In the genomic region with DNA sequence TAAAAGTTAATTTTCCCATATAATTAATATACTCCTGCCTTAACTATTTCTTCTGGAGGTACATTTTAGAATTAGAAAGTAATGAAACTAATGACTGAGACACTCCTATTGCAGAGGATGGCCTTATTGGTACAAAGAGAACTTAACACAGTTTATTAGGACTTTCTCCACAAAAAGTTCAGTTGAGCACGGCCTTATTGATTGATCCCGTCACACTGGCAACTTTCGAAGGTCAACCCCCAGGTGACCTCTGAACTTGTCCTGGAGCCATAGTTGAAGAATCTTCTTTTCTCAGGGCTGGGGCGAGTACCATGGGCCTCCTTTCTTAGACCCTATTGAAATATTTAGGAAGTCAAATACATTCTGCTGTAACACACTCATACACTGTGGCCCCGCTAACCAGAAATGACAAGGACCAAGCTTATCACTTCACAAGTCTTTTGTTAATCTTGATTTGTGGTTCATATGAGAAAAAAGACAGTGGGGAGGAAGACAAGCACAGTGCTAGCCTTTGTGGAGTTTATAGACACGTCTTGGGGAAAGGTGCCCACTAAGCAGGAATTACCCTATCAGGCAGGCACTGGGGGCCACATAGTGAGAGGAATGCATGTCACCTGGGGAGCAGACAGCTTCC, we compare ENCODE assay signal across 19 cellular contexts. TPM values are rescaled to one million over a fixed set of nuclear protein-coding genes. Genes with fewer than 3 reads are reported as not detected.
DNase-seq lines count a peak whose midpoint lies in the region; ATAC-seq and TF ChIP-seq lines count a peak whose summit lies in the region.
"Had no signal": no experiment of that assay in that cellular context is flagged by ENCODE, and none has a peak within 500 bp of the region (broad histone marks: within the 10 kb centered on the region; RNA-seq: fewer than 3 reads in every experiment).

No MANE protein-coding gene starts in this region.

- H3K9me3 ChIP-seq in endodermal cell (ENCODE audit: control insufficient read depth, low read length), result no peaks in the 10 kb centered on the region
- no peaks in the 10 kb centered on the region for H3K9me3 ChIP-seq in right lobe of liver

- no peaks in the 10 kb centered on the region for H3F3A ChIP-seq in GM23338 (replicated peaks; ENCODE audit: low read depth)

- no peak overlapping the region for H3K4me2 ChIP-seq in GM23338
- H3K4me2 ChIP-seq: BLaER1 treated with 17β-estradiol and CSF1 and Interleukin-3, amounts not matched to agents 10 nM and 100 nM had no signal

- no peaks in the 10 kb centered on the region for H3K9me2 ChIP-seq in GM23338 (ENCODE audit: insufficient read depth)

- H3K9me3 Mint-ChIP-seq in GM23338 (no peaks in the 10 kb centered on the region), endodermal cell (no peaks in the 10 kb centered on the region)
- no peaks in the 10 kb centered on the region for H3K9me3 Mint-ChIP-seq in stimulated activated effector memory CD8-positive, alpha-beta T cell treated with anti-CD3 and anti-CD28 coated beads, Interleukin-12 subunit alpha, Interleukin-12 subunit beta, amount 100 ng/mL, for 72 hours

- TF ChIP-seq CTCF in GM23338 (conservative IDR thresholded peaks at IDR 0.05; ENCODE audit: low read depth in 2 of 2) (no peak), endodermal cell (conservative IDR thresholded peaks at IDR 0.05) (no peak), right lobe of liver (IDR thresholded peaks at IDR 0.05) (no peak)

- ATAC-seq in GM23338 (no peak), right lobe of liver (peak; percentile 65 to 87 (median 70))
- peak; percentile 62 for ATAC-seq in stimulated activated effector memory CD8-positive, alpha-beta T cell treated with anti-CD3 and anti-CD28 coated beads, Interleukin-12 subunit alpha, Interleukin-12 subunit beta, amount 100 ng/mL, for 72 hours
- ATAC-seq: GM12878 had no signal

- H3K4me3 Mint-ChIP-seq in GM23338, result no peak overlapping the region
- no peak overlapping the region for H3K4me3 Mint-ChIP-seq in endodermal cell
- no peak overlapping the region for H3K4me3 Mint-ChIP-seq in stimulated activated effector memory CD8-positive, alpha-beta T cell treated with anti-CD3 and anti-CD28 coated beads, Interleukin-12 subunit alpha, Interleukin-12 subunit beta, amount 100 ng/mL, for 72 hours
- H3K4me3 Mint-ChIP-seq: CD4-positive, CD25-positive, alpha-beta regulatory T cell had no signal

- no peak overlapping the region for H3K27ac ChIP-seq in GM23338 (ENCODE audit: low read depth)
- H3K27ac ChIP-seq in endodermal cell (ENCODE audit: low read depth, low read length), result no peak overlapping the region
- peak overlapping the region in 1 of 3 donors; percentile 45 for H3K27ac ChIP-seq in right lobe of liver
- H3K27ac ChIP-seq: BLaER1 treated with 17β-estradiol and CSF1 and Interleukin-3, amounts not matched to agents 10 nM and 100 nM had no signal

- H3K4me3 ChIP-seq in GM23338 (no peak overlapping the region), endodermal cell (ENCODE audit: low read length) (no peak overlapping the region), right lobe of liver (no peak overlapping the region)
- H3K4me3 ChIP-seq: BLaER1 treated with 17β-estradiol and CSF1 and Interleukin-3, amounts not matched to agents 10 nM and 100 nM; GM12878 had no signal

- no peaks in the 10 kb centered on the region for H3K36me3 ChIP-seq in GM23338 (ENCODE audit: insufficient read depth)
- no peaks in the 10 kb centered on the region for H3K36me3 ChIP-seq in endodermal cell (ENCODE audit: control insufficient read depth, insufficient read depth, low read length)
- peaks cover 0 to 8% (median 0%) of the 10 kb centered on the region in 4 donors for H3K36me3 ChIP-seq in right lobe of liver
- H3K36me3 ChIP-seq: BLaER1 treated with 17β-estradiol and CSF1 and Interleukin-3, amounts not matched to agents 10 nM and 100 nM had no signal

- H3K27me3 ChIP-seq in GM23338 (ENCODE audit: insufficient read depth) (no peaks in the 10 kb centered on the region), endodermal cell (ENCODE audit: control insufficient read depth, insufficient read depth, low read length, poor library complexity, severe bottlenecking) (no peaks in the 10 kb centered on the region), right lobe of liver (no peaks in the 10 kb centered on the region)
- H3K27me3 ChIP-seq: BLaER1 treated with 17β-estradiol and CSF1 and Interleukin-3, amounts not matched to agents 10 nM and 100 nM had no signal

- no peaks in the 10 kb centered on the region for H3K4me1 ChIP-seq in GM23338 (ENCODE audit: insufficient read depth)
- no peaks in the 10 kb centered on the region for H3K4me1 ChIP-seq in endodermal cell (ENCODE audit: control insufficient read depth, insufficient read depth, low read length)
- peaks cover 0 to 38% (median 5%) of the 10 kb centered on the region in 4 donors for H3K4me1 ChIP-seq in right lobe of liver

- H2AFZ ChIP-seq in GM23338, result 0 out of 2 replicates have a peak overlapping the region, but pooled peaks have one; percentile 38

- DNase-seq in GM23338 (ENCODE audit: low spot score), result no peak
- DNase-seq in endodermal cell, result no peak
- DNase-seq in right lobe of liver, result no peak
- DNase-seq in stimulated activated effector memory CD8-positive, alpha-beta T cell treated with anti-CD3 and anti-CD28 coated beads, Interleukin-12 subunit alpha, Interleukin-12 subunit beta, amount 100 ng/mL, for 72 hours (ENCODE audit: low spot score in 2 of 2), result no peak
- DNase-seq in SIG-M5 treated with dmso at 0.1 percent for 504 hours (lab: John Stamatoyannopoulos, UW; ENCODE audit: unreplicated experiment), result no peak
- DNase-seq in NCI-H526 (lab: John Stamatoyannopoulos, UW), result no peak
- DNase-seq in iPS-NIHi7 (ENCODE audit: extremely low spot score), result no peak
- DNase-seq: ACHN; Calu3; CD4-positive, CD25-positive, alpha-beta regulatory T cell; DMS 273 treated with DMSO at 0.1 percent for 48 hours; GOT3; HCEC 1CT; IMR-90; KBM-7 had no signal

- H3K27me3 Mint-ChIP-seq in GM23338 (ENCODE audit: insufficient read depth, low read depth, poor library complexity) (peaks cover 2% of the 10 kb centered on the region), endodermal cell (ENCODE audit: insufficient read depth) (no peaks in the 10 kb centered on the region)

- H3K36me3 Mint-ChIP-seq in GM23338 (ENCODE audit: low read depth) (no peaks in the 10 kb centered on the region), endodermal cell (ENCODE audit: low read depth) (no peaks in the 10 kb centered on the region)
- no peaks in the 10 kb centered on the region for H3K36me3 Mint-ChIP-seq in stimulated activated effector memory CD8-positive, alpha-beta T cell treated with anti-CD3 and anti-CD28 coated beads, Interleukin-12 subunit alpha, Interleukin-12 subunit beta, amount 100 ng/mL, for 72 hours
- H3K36me3 Mint-ChIP-seq: CD4-positive, CD25-positive, alpha-beta regulatory T cell had no signal

- intact Hi-C loops in right lobe of liver (cut with DNase I), result no loop called here

- H3K4me1 Mint-ChIP-seq in GM23338 (peaks cover 6% of the 10 kb centered on the region; the same call in 2 of the 3 replicates), endodermal cell (no peaks in the 10 kb centered on the region)
- H3K4me1 Mint-ChIP-seq in stimulated activated effector memory CD8-positive, alpha-beta T cell treated with anti-CD3 and anti-CD28 coated beads, Interleukin-12 subunit alpha, Interleukin-12 subunit beta, amount 100 ng/mL, for 72 hours, result peaks cover 26% of the 10 kb centered on the region

- no peaks in the 10 kb centered on the region for H3K79me2 ChIP-seq in GM23338 (replicated peaks; ENCODE audit: insufficient read depth)

- 79 to 84% methylated on average over 3 to 6 of the region's 6 CpGs for WGBS in endodermal cell (ENCODE audit: insufficient coverage in 1 of 2, insufficient read length in 1 of 2), 2 experiments
- WGBS in right lobe of liver (ENCODE audit: insufficient coverage, low coverage, low lambda C conversion rate, missing lambda C conversion rate), result 56% methylated on average over 6 of the region's 6 CpGs

- H4K20me1 ChIP-seq in GM23338 (replicated peaks; ENCODE audit: insufficient read depth), result no peaks in the 10 kb centered on the region
- H4K20me1 ChIP-seq: BLaER1 treated with 17β-estradiol and CSF1 and Interleukin-3, amounts not matched to agents 10 nM and 100 nM had no signal

- no peak overlapping the region for H3K27ac Mint-ChIP-seq in GM23338
- peak overlapping the region; percentile 7 for H3K27ac Mint-ChIP-seq in endodermal cell
- peak overlapping the region; percentile 38 for H3K27ac Mint-ChIP-seq in stimulated activated effector memory CD8-positive, alpha-beta T cell treated with anti-CD3 and anti-CD28 coated beads, Interleukin-12 subunit alpha, Interleukin-12 subunit beta, amount 100 ng/mL, for 72 hours
- H3K27ac Mint-ChIP-seq: CD4-positive, CD25-positive, alpha-beta regulatory T cell had no signal

- no peak for TF ChIP-seq POLR2A in right lobe of liver (IDR thresholded peaks at IDR 0.05)

- H3K9ac ChIP-seq in endodermal cell (ENCODE audit: extremely low read depth, low read length, poor library complexity, severe bottlenecking), result no peak overlapping the region
- H3K9ac ChIP-seq: BLaER1 treated with 17β-estradiol and CSF1 and Interleukin-3, amounts not matched to agents 10 nM and 100 nM had no signal

RNA-seq across cellular contexts. Expression of gene SPP2, which starts 11.2 kb away (rescaled TPM):
- total RNA-seq in GM23338 (2014; rRNA removed; shearing (Covaris generic)), result not detected in 2 replicates
- not detected in 2 replicates for polyA plus RNA-seq in GM23338 (2016; fragmentation: Nextera tagmentation; extraction: Ambion mirVana)
- total RNA-seq in endodermal cell (not detected), right lobe of liver (100 to 1,000 TPM in 2 of 6 experiments, 10 to 100 TPM in 4; 31.9 to 177 (median 70.2) TPM)
- polyA plus RNA-seq in endodermal cell (2013, experiment 1 of 2), result not detected
- not detected for polyA plus RNA-seq in endodermal cell (2013, experiment 2 of 2)
- total RNA-seq: A172; Calu3; CD4-positive, CD25-positive, alpha-beta regulatory T cell; Daoy; GM12878; IMR-90 had no signal
- polyA plus RNA-seq: CD4-positive, CD25-positive, alpha-beta regulatory T cell; GM12878; IMR-90 had no signal

Comparison
In these comparisons a context has a peak if more than half of its experiments do, and no peak if none do; other contexts are left out.
1. RNA of gene SPP2, which starts 11.2 kb away (total RNA-seq): 31.9 to 177 TPM in right lobe of liver; not detected in GM23338 and not detected in endodermal cell; every median in the first group is over 10 times any median in the second.